In the genomic region with DNA sequence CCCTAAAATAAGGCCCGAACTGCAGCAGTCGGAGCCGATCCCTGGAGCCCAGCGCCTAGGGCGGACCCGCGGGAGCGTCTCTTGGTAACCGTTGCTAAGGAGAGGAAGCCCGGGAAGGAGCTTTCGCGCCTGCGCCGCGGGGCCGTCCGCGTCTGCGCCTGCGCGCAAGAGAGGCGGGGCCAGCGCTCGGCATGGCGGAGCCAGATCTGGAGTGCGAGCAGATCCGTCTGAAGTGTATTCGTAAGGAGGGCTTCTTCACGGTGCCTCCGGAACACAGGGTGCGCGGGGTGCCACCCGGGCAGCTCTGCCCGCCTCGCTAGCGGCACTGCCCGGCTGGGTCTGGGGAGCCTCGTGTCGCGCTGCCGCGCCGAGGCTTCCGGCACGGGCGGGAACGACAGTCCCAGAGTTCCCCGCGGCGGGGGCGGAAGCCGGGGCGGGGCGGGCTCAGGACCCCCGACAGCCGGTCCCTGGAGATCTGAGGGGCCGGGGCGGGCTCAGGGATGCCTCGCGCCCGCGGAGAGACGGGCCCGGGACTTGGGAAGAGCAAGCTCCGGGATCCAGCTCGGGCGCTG, we compare ENCODE assay signal across 8 cellular contexts. TPM values are rescaled to one million over a fixed set of nuclear protein-coding genes. Genes with fewer than 3 reads are reported as not detected.
DNase-seq lines count a peak whose midpoint lies in the region; ATAC-seq and TF ChIP-seq lines count a peak whose summit lies in the region.

TSS of gene CDK10 (plus strand) at position 170 of the 572 bp plus-strand sequence. CDS start at position 192, 22 bp downstream.

- intact Hi-C loops in A673 (cut with micrococcal nuclease; ENCODE audit: unreplicated experiment) = no loop called here

- no peaks in the 10 kb centered on the region for H3K27me3 ChIP-seq in A673 (replicated peaks; ENCODE audit: insufficient read depth, low read depth, low read length, poor library complexity)

- CTCF ChIA-PET in A673 (lab: Charles Lee) = interaction anchor here (0.5 to 0.8 kb wide), 2 partner anchors 70 to 84 kb away, joined by 3 read pairs; no protein-coding TSS in a partner anchor

- no peak for TF ChIP-seq CTCF in A673 (conservative IDR thresholded peaks at IDR 0.05; ENCODE audit: low read depth, low read length)

- H3K27ac ChIP-seq in A673 (ENCODE audit: low read depth, low read length, poor library complexity, severe bottlenecking) (peak within 1 kb of the TSS; percentile 95), caudate nucleus (ENCODE audit: low read depth, low read length) (peak within 1 kb of the TSS; percentile 91)

- no TSS peak for BruUV-seq in A673 (replicated peaks; lab: Mats Ljungman, UMichigan)

- peak within 1 kb of the TSS; percentile 72 for H3K4me3 ChIP-seq in A673 (ENCODE audit: low read depth, low read length, poor library complexity, severe bottlenecking)

- peak; percentile 68 for ATAC-seq in GM18861 (IDR thresholded peaks at IDR 0.05; ENCODE audit: unreplicated experiment)
- ATAC-seq in HG03095 (IDR thresholded peaks at IDR 0.05; ENCODE audit: unreplicated experiment) = peak; percentile 73

- POLR2A ChIA-PET in A673 (lab: Charles Lee; ENCODE audit: low non-redundant PET) = no interaction called here

- H3K4me1 ChIP-seq in A673 (ENCODE audit: insufficient read depth, low read length, poor library complexity, severe bottlenecking) = peaks cover 7% of the 10 kb centered on the region

- DNase-seq in A673 (ENCODE audit: low spot score) (peak; percentile 96), NCI-H2227 (lab: John Stamatoyannopoulos, UW; ENCODE audit: unreplicated experiment) (peak; percentile 93), caudate nucleus (lab: John Stamatoyannopoulos, UW) (peak in 60 of 61 donors; percentile 52 to 92 (median 82)), iris pigment epithelial cell (ENCODE audit: low read depth) (peak; percentile 77)
- DNase-seq in activated CD4-positive, CD25-positive, alpha-beta regulatory T cell (lab: John Stamatoyannopoulos, UW) = peak; percentile 71 to 76 (median 76)
- peak; percentile 82 to 87 for DNase-seq in stimulated activated CD4-positive, alpha-beta T cell treated with anti-CD3 and anti-CD28 coated beads, Interleukin-12 subunit alpha, Interleukin-12 subunit beta, amount 100 ng/mL, for 24 hours (ENCODE audit: low read depth in 2 of 2)

- H3K36me3 ChIP-seq in A673 (ENCODE audit: insufficient read depth, low read length, poor library complexity, severe bottlenecking) = peaks cover 35% of the 10 kb centered on the region

- H3K9me3 ChIP-seq in A673 (ENCODE audit: low read depth, low read length, poor library complexity, severe bottlenecking) = no peaks in the 10 kb centered on the region

RNA-seq across cellular contexts. Expression of gene CDK10, which starts in this region (rescaled TPM):
- 98.0 and 104 TPM in 2 replicates for total RNA-seq in A673 (2021)

Comparison
In these comparisons a context has a peak if more than half of its experiments do, and no peak if none do; other contexts are left out.
1. Peak in every context shown above with its lines: DNase-seq, ATAC-seq, H3K4me3 ChIP-seq and H3K27ac ChIP-seq.